In the genomic region with DNA sequence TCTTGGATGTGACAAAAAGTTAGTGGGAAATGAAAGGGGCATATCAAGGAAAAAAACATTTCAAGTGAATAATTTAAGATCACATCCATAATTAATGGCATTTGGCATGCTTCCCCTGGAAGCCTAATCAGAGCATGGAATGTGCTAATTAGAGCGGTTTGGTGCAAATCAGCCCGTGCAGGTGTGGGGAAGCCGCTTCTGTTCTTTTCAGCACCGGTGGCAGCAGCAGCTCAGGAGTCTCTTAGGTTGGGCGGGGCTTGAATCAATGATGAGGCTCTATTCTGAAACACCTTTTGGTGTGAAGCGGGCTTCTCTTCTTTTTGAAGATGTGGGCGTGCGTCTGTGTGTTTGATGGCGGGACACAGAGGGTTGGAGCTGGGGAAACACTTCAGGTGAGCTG, we compare ENCODE assay signal across 20 cellular contexts.
"Had no signal": no experiment of that assay in that cellular context is flagged by ENCODE, and none has a peak within 500 bp of the region (broad histone marks: within the 10 kb centered on the region; RNA-seq: fewer than 3 reads in every experiment).

No MANE protein-coding gene starts in this region.

- H3K4me1 Mint-ChIP-seq: activated naive CD8-positive, alpha-beta T cell treated with anti-CD3 and anti-CD28 coated beads for 36 hours; nephron had no signal

- ATAC-seq: effector memory CD8-positive, alpha-beta T cell had no signal

- H3K4me1 ChIP-seq: breast epithelium, tibial nerve, uterus had no signal

- H3K9me3 ChIP-seq: breast epithelium, tibial nerve, uterus had no signal

- H3K36me3 Mint-ChIP-seq: activated naive CD8-positive, alpha-beta T cell treated with anti-CD3 and anti-CD28 coated beads for 36 hours had no signal

- H3K9me3 Mint-ChIP-seq: activated naive CD8-positive, alpha-beta T cell treated with anti-CD3 and anti-CD28 coated beads for 36 hours; nephron had no signal

- DNase-seq: activated CD4-positive, alpha-beta T cell treated with anti-CD3 and anti-CD28 coated beads, Interleukin-2, amount 50 U/mL, for 1 hour; activated CD8-positive, alpha-beta memory T cell treated with anti-CD3 and anti-CD28 coated beads for 24 hours; activated naive CD8-positive, alpha-beta T cell treated with anti-CD3 and anti-CD28 coated beads for 36 hours; dermis blood vessel endothelial cell; effector memory CD8-positive, alpha-beta T cell; kidney glomerular epithelial cell; occipital lobe; right cardiac atrium; stimulated activated CD4-positive, alpha-beta T cell treated with anti-CD3 and anti-CD28 coated beads, Interleukin-15, amount 100 ng/mL, for 24 hours; stimulated activated CD4-positive, alpha-beta T cell treated with anti-CD3 and anti-CD28 coated beads, Interleukin-4, amount 100 ng/mL, for 24 hours; stimulated activated naive CD4-positive, alpha-beta T cell treated with Interleukin-2 at 50 U/mL for 16 hours; substantia nigra; T-helper 2 cell; uterus had no signal

- H3K27ac Mint-ChIP-seq: activated naive CD8-positive, alpha-beta T cell treated with anti-CD3 and anti-CD28 coated beads for 36 hours; effector memory CD8-positive, alpha-beta T cell; nephron; progenitor cell of endocrine pancreas had no signal

- H3K27ac ChIP-seq: breast epithelium, epithelial cell of prostate, skin epidermis, tibial nerve, uterus had no signal

- H3K4me3 Mint-ChIP-seq: activated naive CD8-positive, alpha-beta T cell treated with anti-CD3 and anti-CD28 coated beads for 36 hours; effector memory CD8-positive, alpha-beta T cell; nephron had no signal

- H3K27me3 ChIP-seq: uterus had no signal

- H3K4me3 ChIP-seq: breast epithelium, skin epidermis, tibial nerve, uterus had no signal

- H3K36me3 ChIP-seq: breast epithelium, tibial nerve, uterus had no signal
